ENCODE assay signal across 10 cellular contexts in genomic region chr20:45343445-45343866, GRCh38. TPM values are rescaled to one million over a fixed set of nuclear protein-coding genes. Genes with fewer than 3 reads are reported as not detected.
DNase-seq lines count a peak whose midpoint lies in the region; ATAC-seq, FAIRE-seq and TF ChIP-seq lines count a peak whose summit lies in the region.
"Had no signal": no experiment of that assay in that cellular context is flagged by ENCODE, and none has a peak within 500 bp of the region (broad histone marks: within the 10 kb centered on the region; RNA-seq: fewer than 3 reads in every experiment).

No MANE protein-coding gene starts in this region.

- POLR2A ChIA-PET in A673 (lab: Charles Lee; ENCODE audit: low non-redundant PET), result no interaction called here

- H3K4me3 ChIP-seq in A673 (ENCODE audit: low read depth, low read length, poor library complexity, severe bottlenecking), result no peak overlapping the region
- H3K4me3 ChIP-seq in LNCaP clone FGC (ENCODE audit: low read depth, low read length), result peak overlapping the region; percentile 48
- peak overlapping the region; percentile 13 for H3K4me3 ChIP-seq in bronchial epithelial cell (ENCODE audit: low read depth, low read length)
- peak overlapping the region; percentile 53 to 79 for H3K4me3 ChIP-seq in mucosa of rectum (ENCODE audit: low read length in 2 of 2)

- H3K27me3 ChIP-seq in A673 (replicated peaks; ENCODE audit: insufficient read depth, low read depth, low read length, poor library complexity) (no peaks in the 10 kb centered on the region), bronchial epithelial cell (ENCODE audit: control insufficient read depth, insufficient read depth, low read length) (no peaks in the 10 kb centered on the region), mucosa of rectum (ENCODE audit: control insufficient read depth in 2 of 2, insufficient read depth in 2 of 2, low read length in 2 of 2) (no peaks in the 10 kb centered on the region)

- peak overlapping the region; percentile 58 to 96 for H3K9ac ChIP-seq in mucosa of rectum (ENCODE audit: low read depth in 1 of 2, low read length in 2 of 2)

- H3K4me1 ChIP-seq in A673 (ENCODE audit: insufficient read depth, low read length, poor library complexity, severe bottlenecking), result peaks cover 40% of the 10 kb centered on the region
- peaks cover 79 to 89% of the 10 kb centered on the region in 2 donors for H3K4me1 ChIP-seq in mucosa of rectum (ENCODE audit: control insufficient read depth in 2 of 2, insufficient read depth in 2 of 2, low read length in 2 of 2)

- BruUV-seq in A673 (replicated peaks; lab: Mats Ljungman, UMichigan), result no TSS peak

- no peak for DNase-seq in A673 (ENCODE audit: low spot score)
- DNase-seq in LNCaP clone FGC (ENCODE audit: low read depth), result peak; percentile 66
- DNase-seq in bronchial epithelial cell (ENCODE audit: low read depth), result no peak
- no peak for DNase-seq in NCI-H446 (lab: John Stamatoyannopoulos, UW)
- DNase-seq: NCI-H1048 had no signal

- no peaks in the 10 kb centered on the region for H3K9me3 ChIP-seq in A673 (ENCODE audit: low read depth, low read length, poor library complexity, severe bottlenecking)
- no peaks in the 10 kb centered on the region for H3K9me3 ChIP-seq in mucosa of rectum (ENCODE audit: control insufficient read depth in 2 of 2, low read length in 2 of 2)

- TF ChIP-seq CTCF in A673 (conservative IDR thresholded peaks at IDR 0.05; ENCODE audit: low read depth, low read length) (no peak), LNCaP clone FGC (IDR thresholded peaks at IDR 0.05; ENCODE audit: control insufficient read depth, extremely low read depth, insufficient read depth) (no peak), bronchial epithelial cell (IDR thresholded peaks at IDR 0.05; ENCODE audit: insufficient read depth, low read length, severe bottlenecking) (no peak)

- CTCF ChIA-PET in A673 (lab: Charles Lee), result interaction anchor here (0.8 kb wide), 1 partner anchor 19 kb away, joined by 3 read pairs; no protein-coding TSS in a partner anchor

- H3K36me3 ChIP-seq in A673 (ENCODE audit: insufficient read depth, low read length, poor library complexity, severe bottlenecking) (peaks cover 4% of the 10 kb centered on the region), bronchial epithelial cell (ENCODE audit: control insufficient read depth, insufficient read depth, low read length) (peaks cover 9% of the 10 kb centered on the region), mucosa of rectum (ENCODE audit: control insufficient read depth in 2 of 2, insufficient read depth in 2 of 2, low read length in 2 of 2) (peaks cover 0 to 6% of the 10 kb centered on the region in 2 donors)

- no peak for FAIRE-seq in bronchial epithelial cell (lab: Jason Lieb, UNC)

- intact Hi-C loops in A673 (cut with micrococcal nuclease; ENCODE audit: unreplicated experiment), result no loop called here

- H3K27ac ChIP-seq in A673 (ENCODE audit: low read depth, low read length, poor library complexity, severe bottlenecking) (peak overlapping the region; percentile 24), mucosa of rectum (ENCODE audit: low read depth in 2 of 2, low read length in 2 of 2) (peak overlapping the region; percentile 82 to 91)

- ATAC-seq in HG02623 (IDR thresholded peaks at IDR 0.05; ENCODE audit: unreplicated experiment) (no peak), HG02571 (IDR thresholded peaks at IDR 0.05; ENCODE audit: unreplicated experiment) (no peak), HG03521 (IDR thresholded peaks at IDR 0.05; ENCODE audit: unreplicated experiment) (no peak)

RNA-seq across cellular contexts. Expression of gene SDC4, which starts 4.8 kb away (rescaled TPM):
- total RNA-seq in A673 (2021) (14.8 and 16.3 TPM in 2 replicates), bronchial epithelial cell (211 and 272 TPM in 2 replicates)

RNA-seq across cellular contexts. Expression of gene SYS1, which starts 19.5 kb away (rescaled TPM):
- total RNA-seq in A673 (2021) (20.0 and 22.8 TPM in 2 replicates), bronchial epithelial cell (12.0 and 17.9 TPM in 2 replicates)

RNA-seq across cellular contexts. Expression of gene TP53TG5, which starts 34.7 kb away (rescaled TPM):
- total RNA-seq in A673 (2021) (0.69 TPM in 1 of 2 replicates, not detected in the other), bronchial epithelial cell (0.13 TPM in 1 of 2 replicates, not detected in the other)
- total RNA-seq: glomerular endothelial cell had no signal

RNA-seq across cellular contexts. Expression of gene MATN4, which starts 35.4 kb away (rescaled TPM):
- total RNA-seq in A673 (2021) (0.28 and 0.31 TPM in 2 replicates), bronchial epithelial cell (0.13 and 0.26 TPM in 2 replicates)
- total RNA-seq: glomerular endothelial cell had no signal

RNA-seq across cellular contexts. Expression of gene RBPJL, which starts 36.8 kb away (rescaled TPM):
- total RNA-seq in A673 (2021) (not detected in 2 replicates), bronchial epithelial cell (not detected in 2 replicates)
- total RNA-seq: glomerular endothelial cell had no signal

Comparison
In these comparisons a context has a peak if more than half of its experiments do, and no peak if none do; other contexts are left out.
1. RNA of gene SDC4, which starts 4.8 kb away (total RNA-seq): 211 to 272 TPM in bronchial epithelial cell; 14.8 to 16.3 TPM in A673; every median in the first group is over 10 times any median in the second.